8 cellular contexts compared by ENCODE assay signal in the genomic region with DNA sequence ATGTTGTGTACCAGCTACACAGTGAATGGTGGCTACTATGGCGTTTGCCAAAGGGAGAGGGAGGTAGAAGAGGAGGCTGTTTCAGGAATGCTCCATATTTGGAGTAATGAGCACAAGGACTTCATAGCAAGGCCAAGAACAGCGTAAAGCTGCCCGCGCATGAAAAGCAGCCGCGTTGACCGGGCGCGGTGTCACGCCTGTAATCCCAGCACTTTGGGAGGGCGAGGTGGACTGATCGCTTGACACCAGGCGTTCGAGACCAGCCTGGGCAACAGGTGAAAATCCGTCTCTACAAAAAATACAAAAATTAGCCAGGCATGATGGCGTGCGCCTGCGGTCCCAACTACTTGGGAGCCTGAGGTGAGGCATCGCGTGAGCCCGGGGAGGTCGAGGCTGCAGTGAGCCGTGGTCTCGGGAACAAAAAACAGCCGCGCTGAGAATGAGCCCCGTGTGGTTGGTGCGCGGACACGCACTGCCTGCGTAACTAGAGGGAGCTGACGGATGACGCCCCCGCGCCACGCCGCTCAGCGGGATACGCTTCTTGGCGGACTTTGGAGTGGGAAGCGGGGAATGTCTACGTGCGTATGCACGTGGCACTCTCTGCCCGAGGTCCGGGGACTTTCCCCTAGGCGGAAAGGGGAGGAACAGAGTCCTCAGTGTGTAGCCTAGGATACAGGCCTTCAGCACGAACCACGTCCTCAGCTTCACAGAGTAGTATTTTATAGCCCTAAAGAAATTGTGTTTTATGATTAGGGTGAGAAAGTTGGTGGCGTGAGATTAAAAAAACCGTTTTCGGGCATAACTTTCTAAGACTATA. TPM values are rescaled to one million over a fixed set of nuclear protein-coding genes. Genes with fewer than 3 reads are reported as not detected.
DNase-seq lines count a peak whose midpoint lies in the region; ATAC-seq and TF ChIP-seq lines count a peak whose summit lies in the region.

TSS of gene RMRP (minus strand) at position 693 of the 817 bp plus-strand sequence.

- peak within 1 kb of the TSS; percentile 77 to 89 for H3K4me3 ChIP-seq in duodenal mucosa (ENCODE audit: low read depth in 1 of 2, low read length in 2 of 2)
- peak within 1 kb of the TSS; percentile 85 to 90 (median 87) for H3K4me3 ChIP-seq in right lobe of liver

- WGBS in right lobe of liver (ENCODE audit: insufficient coverage, low coverage, low lambda C conversion rate, missing lambda C conversion rate), result 0% methylated on average over 26 of the region's 52 CpGs

- peak; percentile 80 for TF ChIP-seq POLR2A in right lobe of liver (IDR thresholded peaks at IDR 0.05)

- H3K4me3 Mint-ChIP-seq in activated CD4-positive, alpha-beta memory T cell treated with anti-CD3 and anti-CD28 coated beads, Interleukin-2, amount 10 ng/mL, durations not matched to agents 7 days and 5 days, result peak within 1 kb of the TSS; percentile 93

- H3K27me3 ChIP-seq in duodenal mucosa (ENCODE audit: control insufficient read depth in 1 of 2, insufficient read depth in 2 of 2, low read length in 2 of 2) (no peaks in the 10 kb centered on the region), right lobe of liver (no peaks in the 10 kb centered on the region)

- H3K4me1 Mint-ChIP-seq in activated CD4-positive, alpha-beta memory T cell treated with anti-CD3 and anti-CD28 coated beads, Interleukin-2, amount 10 ng/mL, durations not matched to agents 7 days and 5 days, result peaks cover 60% of the 10 kb centered on the region

- peak within 1 kb of the TSS; percentile 81 to 86 for H3K9ac ChIP-seq in duodenal mucosa (ENCODE audit: low read depth in 1 of 2, low read length in 2 of 2)

- H3K27ac ChIP-seq in C4-2B, result peak within 1 kb of the TSS; percentile 80
- H3K27ac ChIP-seq in duodenal mucosa (ENCODE audit: low read depth, low read length), result peak within 1 kb of the TSS; percentile 99
- peak within 1 kb of the TSS; percentile 92 to 96 (median 95) for H3K27ac ChIP-seq in right lobe of liver

- POLR2A ChIA-PET in activated CD4-positive, alpha-beta memory T cell treated with anti-CD3 and anti-CD28 coated beads, Interleukin-2, amount 10 ng/mL, durations not matched to agents 7 days and 5 days (lab: Charles Lee), result interaction anchor here (0.6 to 11.8 kb wide), 27 partner anchors 9 to 585 kb away, joined by 3 to 257 read pairs (median 5); partner anchors contain the start of genes ARHGEF39, CA9, CD72 and CLTA

- H3K9me3 ChIP-seq in duodenal mucosa (ENCODE audit: control insufficient read depth in 1 of 2, low read length in 2 of 2) (no peaks in the 10 kb centered on the region), right lobe of liver (no peaks in the 10 kb centered on the region)

- intact Hi-C loops in right lobe of liver (cut with DNase I), result no loop called here

- peaks cover 7 to 8% of the 10 kb centered on the region in 2 donors for H3K36me3 ChIP-seq in duodenal mucosa (ENCODE audit: control insufficient read depth in 1 of 2, insufficient read depth in 2 of 2, low read length in 2 of 2)
- H3K36me3 ChIP-seq in right lobe of liver, result no peaks in the 10 kb centered on the region

- H3K36me3 Mint-ChIP-seq in activated CD4-positive, alpha-beta memory T cell treated with anti-CD3 and anti-CD28 coated beads, Interleukin-2, amount 10 ng/mL, durations not matched to agents 7 days and 5 days (ENCODE audit: low read depth), result peaks cover 37% of the 10 kb centered on the region

- CTCF ChIA-PET in activated CD4-positive, alpha-beta memory T cell treated with anti-CD3 and anti-CD28 coated beads, Interleukin-2, amount 10 ng/mL, durations not matched to agents 7 days and 5 days (lab: Charles Lee), result interaction anchor here (0.6 to 12.1 kb wide), 24 partner anchors 10 to 1011 kb away, joined by 3 to 223 read pairs (median 5); partner anchors contain the start of genes CA9, CD72, CREB3 and GALT

- H3K27me3 Mint-ChIP-seq in activated CD4-positive, alpha-beta memory T cell treated with anti-CD3 and anti-CD28 coated beads, Interleukin-2, amount 10 ng/mL, durations not matched to agents 7 days and 5 days, result peaks cover 4% of the 10 kb centered on the region

- H3K27ac Mint-ChIP-seq in activated CD4-positive, alpha-beta memory T cell treated with anti-CD3 and anti-CD28 coated beads, Interleukin-2, amount 10 ng/mL, durations not matched to agents 7 days and 5 days, result peak within 1 kb of the TSS; percentile 94

- ATAC-seq in GM19438 (IDR thresholded peaks at IDR 0.05; ENCODE audit: low read depth, unreplicated experiment), result peak; percentile 79
- ATAC-seq in HG03575 (IDR thresholded peaks at IDR 0.05; ENCODE audit: extremely low read depth, insufficient number of reproducible peaks, low FRiP score, unreplicated experiment), result peak; percentile 63
- ATAC-seq in right lobe of liver, result peak; percentile 89 to 96 (median 94)

- no peak for TF ChIP-seq CTCF in C4-2B (conservative IDR thresholded peaks at IDR 0.05)
- peak; percentile 16 to 51 (median 34) for TF ChIP-seq CTCF in right lobe of liver (IDR thresholded peaks at IDR 0.05)

- H3K4me1 ChIP-seq in duodenal mucosa (ENCODE audit: control insufficient read depth in 1 of 2, insufficient read depth in 2 of 2, low read length in 2 of 2) (peaks cover 29 to 36% of the 10 kb centered on the region in 2 donors), right lobe of liver (peaks cover 0 to 24% (median 3%) of the 10 kb centered on the region in 4 donors)

- peak; percentile 90 for DNase-seq in NCI-H82 treated with DMSO at 0.1 percent for 48 hours (lab: John Stamatoyannopoulos, UW; ENCODE audit: unreplicated experiment)
- DNase-seq in activated CD4-positive, alpha-beta memory T cell treated with anti-CD3 and anti-CD28 coated beads, Interleukin-2, amount 10 ng/mL, durations not matched to agents 7 days and 5 days, result peak; percentile 89
- DNase-seq in right lobe of liver, result peak; percentile 98 to 99 (median 99)
- DNase-seq in stimulated activated CD4-positive, alpha-beta T cell treated with anti-CD3 and anti-CD28 coated beads, Interleukin-4, amount 100 ng/mL, for 4 hours, result peak; percentile 92 to 97

- H3K9me3 Mint-ChIP-seq in activated CD4-positive, alpha-beta memory T cell treated with anti-CD3 and anti-CD28 coated beads, Interleukin-2, amount 10 ng/mL, durations not matched to agents 7 days and 5 days, result no peaks in the 10 kb centered on the region

RNA-seq across cellular contexts. Expression of gene RMRP, which starts in this region (rescaled TPM):
- total RNA-seq in activated CD4-positive, alpha-beta memory T cell treated with anti-CD3 and anti-CD28 coated beads, Interleukin-2, amount 10 ng/mL, durations not matched to agents 7 days and 5 days, result over 10,000 TPM in 1 of 2 experiments, 1,000 to 10,000 TPM in 1; 9,885 to 10,678 TPM
- total RNA-seq in right lobe of liver, result over 10,000 TPM in 2 of 6 experiments, 1,000 to 10,000 TPM in 4; 1,534 to 17,791 (median 6,650) TPM

Comparison
In these comparisons a context has a peak if more than half of its experiments do, and no peak if none do; other contexts are left out.
1. Peak in every context shown above with its lines: DNase-seq, ATAC-seq, H3K4me3 ChIP-seq and H3K27ac ChIP-seq.